Comparison of ENCODE assay signal across 9 cellular contexts in genomic region chr13:101474419-101474957, GRCh38. TPM values are rescaled to one million over a fixed set of nuclear protein-coding genes. Genes with fewer than 3 reads are reported as not detected.
DNase-seq lines count a peak whose midpoint lies in the region; ATAC-seq, FAIRE-seq and TF ChIP-seq lines count a peak whose summit lies in the region.
"Had no signal": no experiment of that assay in that cellular context is flagged by ENCODE, and none has a peak within 500 bp of the region (broad histone marks: within the 10 kb centered on the region; RNA-seq: fewer than 3 reads in every experiment).

No MANE protein-coding gene starts in this region.

- no peaks in the 10 kb centered on the region for H3K9me3 ChIP-seq in A549
- H3K9me3 ChIP-seq in GM12878 (replicated peaks; ENCODE audit: control insufficient read depth, insufficient read depth, low read length) = no peaks in the 10 kb centered on the region

- H3K4me2 ChIP-seq in A549 (no peak overlapping the region; the same call in 2 of the 3 replicates), GM12878 (ENCODE audit: control insufficient read depth, insufficient read depth) (no peak overlapping the region)

- POLR2A ChIA-PET in A549 (lab: Yijun Ruan, JAX) (no interaction called here), GM12878 (lab: Charles Lee) (no interaction called here)

- no peaks in the 10 kb centered on the region for H3K79me2 ChIP-seq in GM12878 (ENCODE audit: control insufficient read depth, insufficient read depth, low read length)

- no peaks in the 10 kb centered on the region for H3K27me3 ChIP-seq in GM12878 (replicated peaks in 1 of 2; ENCODE audit: control insufficient read depth in 2 of 2, insufficient read depth in 2 of 2, low read length in 1 of 2)

- H3K4me1 ChIP-seq in A549 (peaks cover 14% of the 10 kb centered on the region), GM12878 (ENCODE audit: control insufficient read depth, insufficient read depth, low read length) (no peaks in the 10 kb centered on the region)

- in situ Hi-C loops in GM12878 (cut with MboI) = no loop called here

- no peak for FAIRE-seq in A549 (lab: Jason Lieb, UNC)
- FAIRE-seq in GM12878 (lab: Jason Lieb, UNC) = no peak

- peak overlapping the region; percentile 7 to 83; a peak in 4 of 6 replicates for H3K27ac ChIP-seq in A549
- H3K27ac ChIP-seq in GM12878 (ENCODE audit: control insufficient read depth, insufficient read depth) = no peak overlapping the region
- H3K27ac ChIP-seq: SK-N-MC had no signal

- no peak overlapping the region for H2AFZ ChIP-seq in GM12878 (ENCODE audit: control insufficient read depth, low read depth, low read length)

- H3K4me3 ChIP-seq in A549 (no peak overlapping the region), GM12878 (no peak overlapping the region)
- H3K4me3 ChIP-seq: SK-N-MC had no signal

- ATAC-seq in A549 (peak; percentile 43 to 86), GM12878 (no peak), esophagus mucosa (no peak), GM19035 (IDR thresholded peaks at IDR 0.05; ENCODE audit: unreplicated experiment) (no peak)

- H4K20me1 ChIP-seq in GM12878 (ENCODE audit: control insufficient read depth, insufficient read depth) = no peaks in the 10 kb centered on the region

- BruUV-seq in GM12878 (replicated peaks; lab: Mats Ljungman, UMichigan) = no TSS peak

- intact Hi-C loops in GM12878 (cut with micrococcal nuclease; ENCODE audit: unreplicated experiment) = loop anchor here (2.0 kb wide), 1 partner anchor 330 kb away; no protein-coding TSS in a partner anchor

- no peak overlapping the region for H3K9ac ChIP-seq in GM12878 (ENCODE audit: control insufficient read depth, insufficient read depth, low read length)

- DNase-seq in A549 (ENCODE audit: low read depth in 1 of 2, low spot score in 1 of 2) (peak in 1 of 2 experiments; percentile 58), LHCN-M2 (ENCODE audit: low read depth) (peak; percentile 89), GM12878 (ENCODE audit: low read depth, low spot score) (no peak), inferior parietal cortex (ENCODE audit: extremely low spot score) (peak; percentile 38), NCI-H1048 (lab: John Stamatoyannopoulos, UW) (no peak), NCI-H345 (lab: John Stamatoyannopoulos, UW) (no peak)

- WGBS in A549 (ENCODE audit: missing lambda C conversion rate) = 53% methylated on average over 2 of the region's 2 CpGs
- 25% methylated on average over 2 of the region's 2 CpGs for WGBS in GM12878 (ENCODE audit: insufficient coverage, insufficient replicate concordance, low lambda C conversion rate, missing lambda C conversion rate)

- no peak for TF ChIP-seq POLR2A in A549 (IDR thresholded peaks at IDR 0.05; ENCODE audit: low read length)
- TF ChIP-seq POLR2A in GM12878 (IDR thresholded peaks at IDR 0.05; ENCODE audit: low read depth, low read length) = no peak

- TF ChIP-seq CTCF in A549 (IDR thresholded peaks at IDR 0.05) (peak; percentile 68), GM12878 (IDR thresholded peaks at IDR 0.05 in 2 of 3, conservative IDR thresholded peaks at IDR 0.05 in 1 of 3; ENCODE audit: control insufficient read depth in 2 of 3, extremely low read depth in 1 of 3, insufficient read depth in 1 of 3, low read depth in 3 of 3, low read length in 3 of 3) (peak in 2 of 3 experiments; percentile 15 to 34; a peak in 2 of 6 replicates)

- TF ChIP-seq RAD21 in A549 (conservative IDR thresholded peaks at IDR 0.05 in 1 of 2, IDR thresholded peaks at IDR 0.05 in 1 of 2) (peak; percentile 89 to 95), GM12878 (IDR thresholded peaks at IDR 0.05; ENCODE audit: insufficient read depth, low read depth, low read length) (peak; percentile 48)

- TF ChIP-seq EP300 in A549 (IDR thresholded peaks at IDR 0.05) = no peak
- TF ChIP-seq EP300 in GM12878 (IDR thresholded peaks at IDR 0.05; ENCODE audit: borderline replicate concordance in 1 of 2, control insufficient read depth in 1 of 2, low read depth in 2 of 2, low read length in 2 of 2) = no peak

- CTCF ChIA-PET in A549 (lab: Yijun Ruan, JAX) = interaction anchor here (0.8 to 3.5 kb wide), 14 partner anchors 10 to 329 kb away, joined by 3 to 50 read pairs (median 3); no protein-coding TSS in a partner anchor
- CTCF ChIA-PET in GM12878 (lab: Yijun Ruan, JAX) = interaction anchor here (2.6 kb wide), 1 partner anchor 330 kb away, joined by 9 read pairs; no protein-coding TSS in a partner anchor

- SMC1A ChIA-PET in GM12878 (lab: Charles Lee; ENCODE audit: uncharacterized antibody, unreplicated experiment) = interaction anchor here (1.4 kb wide), 1 partner anchor 330 kb away, joined by 6 read pairs; no protein-coding TSS in a partner anchor

- no peaks in the 10 kb centered on the region for H3K36me3 ChIP-seq in GM12878 (ENCODE audit: control insufficient read depth in 2 of 2, insufficient read depth in 2 of 2, low read length in 1 of 2)

- RAD21 ChIA-PET in GM12878 (lab: Charles Lee; ENCODE audit: unreplicated experiment) = interaction anchor here (1.6 kb wide), 1 partner anchor 329 kb away, joined by 5 read pairs; no protein-coding TSS in a partner anchor

TF ChIP-seq in A549, 52 proteins besides CTCF, POLR2A, EP300 and RAD21 (continues in another document):
- TF ChIP-seq CBX8 (IDR thresholded peaks at IDR 0.05) = no peak

TF ChIP-seq in GM12878, 131 proteins besides CTCF, POLR2A, EP300 and RAD21:
- TF ChIP-seq MEF2B (IDR thresholded peaks at IDR 0.05; ENCODE audit: partially characterized antibody, poor library complexity, severe bottlenecking) (no peak), SMC3 (IDR thresholded peaks at IDR 0.05; ENCODE audit: borderline replicate concordance, low read length) (peak; percentile 25; the same call in 1 of the 2 replicates)
TF ChIP-seq in GM12878: peak in this region for 1.

RNA-seq across cellular contexts. Expression of gene ITGBL1, which starts 22.0 kb away (rescaled TPM):
- polyA plus RNA-seq in A549 (2011; rRNA removed) = 0.40 and 0.41 TPM in 2 replicates
- polyA plus RNA-seq in A549 (2012; cell fraction: cytosol; rRNA removed) = 0.18 and 0.24 TPM in 2 replicates
- polyA plus RNA-seq in A549 (2012; cell fraction: nucleus; rRNA removed) = 0.24 and 0.34 TPM in 2 replicates
- polyA plus RNA-seq in A549 (2017; fragmentation: RNase III; extraction: RNeasy Plus Mini Kit Qiagen cat#74134 plus additional on column Dnase treatment) = 1.2 to 1.4 TPM (median 1.3 TPM) in 3 replicates
- 0.10 TPM in 1 of 2 replicates, not detected in the other for polyA minus RNA-seq in A549 (2011; rRNA and poly(A)+ RNA removed)
- total RNA-seq in LHCN-M2 (2014; rRNA removed) = 163 and 180 TPM in 2 replicates
- polyA plus RNA-seq in LHCN-M2 (2012) = 168 TPM
- 0.52 and 0.98 TPM in 2 replicates for total RNA-seq in GM12878 (2013; cell fraction: nucleolus; rRNA removed)
- total RNA-seq in GM12878 (2014; rRNA removed) = 0.16 and 0.17 TPM in 2 replicates
- total RNA-seq in GM12878 (2014; rRNA removed; fragmentation: Illumina TruSeq; extraction: Trizol) = 0.28 and 0.31 TPM in 2 replicates
- 0.16 and 0.28 TPM in 2 replicates for total RNA-seq in GM12878 (2021)
- polyA plus RNA-seq in GM12878 (2011; ENCODE audit: low read depth) = not detected
- 2.8 and 3.5 TPM in 2 replicates for polyA plus RNA-seq in GM12878 (2011; rRNA removed)
- 0.82 and 0.97 TPM in 2 replicates for polyA plus RNA-seq in GM12878 (2011; cell fraction: cytosol; rRNA removed)
- polyA plus RNA-seq in GM12878 (2011; cell fraction: nucleus; rRNA removed) = 3.7 and 4.9 TPM in 2 replicates
- polyA plus RNA-seq in GM12878 (2012) = not detected in 2 replicates
- polyA plus RNA-seq in GM12878 (2014; fragmentation: Illumina TruSeq; extraction: Trizol) = 0.08 and 0.18 TPM in 2 replicates
- not detected for polyA plus RNA-seq in GM12878 (2014; fragmentation: Nextera tagmentation; extraction: Ambion mirVana)
- polyA plus RNA-seq in GM12878 (2014; rRNA removed) = 0.10 and 0.20 TPM in 2 replicates
- under 1 TPM in 1 of 2 experiments, not detected in 1; 0.67 TPM for polyA plus RNA-seq in GM12878 (2016; fragmentation: Nextera tagmentation; extraction: Ambion mirVana)
- 3.8 and 8.5 TPM in 2 replicates for polyA minus RNA-seq in GM12878 (2011; rRNA and poly(A)+ RNA removed)
- 0.42 TPM in 1 of 2 replicates, not detected in the other for polyA minus RNA-seq in GM12878 (2011; cell fraction: cytosol; rRNA and poly(A)+ RNA removed)
- polyA minus RNA-seq in GM12878 (2011; cell fraction: nucleus; rRNA and poly(A)+ RNA removed) = 4.8 and 6.0 TPM in 2 replicates
- 0.40 TPM for total RNA-seq in esophagus mucosa

RNA-seq across cellular contexts. Expression of gene NALCN, which starts 58.2 kb away (rescaled TPM):
- 3.8 and 4.9 TPM in 2 replicates for polyA plus RNA-seq in A549 (2011; rRNA removed)
- polyA plus RNA-seq in A549 (2012; cell fraction: cytosol; rRNA removed) = 2.5 and 3.0 TPM in 2 replicates
- polyA plus RNA-seq in A549 (2012; cell fraction: nucleus; rRNA removed) = 2.0 and 2.7 TPM in 2 replicates
- 1.8 to 2.7 TPM (median 2.2 TPM) in 3 replicates for polyA plus RNA-seq in A549 (2017; fragmentation: RNase III; extraction: RNeasy Plus Mini Kit Qiagen cat#74134 plus additional on column Dnase treatment)
- polyA minus RNA-seq in A549 (2011; rRNA and poly(A)+ RNA removed) = 7.4 and 8.3 TPM in 2 replicates
- total RNA-seq in LHCN-M2 (2014; rRNA removed) = 5.0 and 7.0 TPM in 2 replicates
- polyA plus RNA-seq in LHCN-M2 (2012) = 3.7 TPM
- not detected in 2 replicates for total RNA-seq in GM12878 (2013; cell fraction: nucleolus; rRNA removed)
- not detected in 2 replicates for total RNA-seq in GM12878 (2014; rRNA removed)
- total RNA-seq in GM12878 (2014; rRNA removed; fragmentation: Illumina TruSeq; extraction: Trizol) = not detected in 2 replicates
- 0.05 TPM in 1 of 2 replicates, not detected in the other for total RNA-seq in GM12878 (2021)
- not detected for polyA plus RNA-seq in GM12878 (2011; ENCODE audit: low read depth)
- not detected in 2 replicates for polyA plus RNA-seq in GM12878 (2011; rRNA removed)
- polyA plus RNA-seq in GM12878 (2011; cell fraction: cytosol; rRNA removed) = not detected in 2 replicates
- not detected in 2 replicates for polyA plus RNA-seq in GM12878 (2011; cell fraction: nucleus; rRNA removed)
- not detected in 2 replicates for polyA plus RNA-seq in GM12878 (2012)
- polyA plus RNA-seq in GM12878 (2014; fragmentation: Illumina TruSeq; extraction: Trizol) = not detected in 2 replicates
- polyA plus RNA-seq in GM12878 (2014; fragmentation: Nextera tagmentation; extraction: Ambion mirVana) = under 1 TPM in 1 of 2 experiments, not detected in 1; under 0.01 TPM
- 0.04 TPM in 1 of 2 replicates, not detected in the other for polyA plus RNA-seq in GM12878 (2014; rRNA removed)
- not detected for polyA plus RNA-seq in GM12878 (2016; fragmentation: Nextera tagmentation; extraction: Ambion mirVana)
- not detected in 2 replicates for polyA minus RNA-seq in GM12878 (2011; rRNA and poly(A)+ RNA removed)
- not detected in 2 replicates for polyA minus RNA-seq in GM12878 (2011; cell fraction: cytosol; rRNA and poly(A)+ RNA removed)
- polyA minus RNA-seq in GM12878 (2011; cell fraction: nucleus; rRNA and poly(A)+ RNA removed) = not detected in 2 replicates
- not detected for total RNA-seq in esophagus mucosa

Comparison
In these comparisons a context has a peak if more than half of its experiments do, and no peak if none do; other contexts are left out.
1. ATAC-seq: peak in A549 (2 of 2); none in GM12878 (single experiment), esophagus mucosa (single experiment) and GM19035 (single experiment).
2. DNase-seq: peak in LHCN-M2 (single experiment) and inferior parietal cortex (single experiment); none in GM12878 (single experiment), NCI-H1048 (single experiment) and NCI-H345 (single experiment).
3. RNA of gene ITGBL1, which starts 22.0 kb away (total RNA-seq): 163 to 180 TPM in LHCN-M2; 0.40 TPM in esophagus mucosa (single experiment) and 0.16 to 0.98 TPM in GM12878; every median in the first group is over 10 times any median in the second.
4. Of the 24 proteins assayed by ChIP-seq in both GM12878 and A549: peak only in GM12878: none; only in A549: none; in both: CTCF, RAD21 and SMC3; in neither: 21.